ENCODE assay signal across 1 cellular context in genomic region chr7:143385891-143386781, GRCh38.
TF ChIP-seq lines count a peak whose summit lies in the region.

No MANE protein-coding gene starts in this region.

TF ChIP-seq in HepG2, 621 proteins besides CTCF, POLR2A, EP300 and RAD21:
- TF ChIP-seq, protein P1, sequence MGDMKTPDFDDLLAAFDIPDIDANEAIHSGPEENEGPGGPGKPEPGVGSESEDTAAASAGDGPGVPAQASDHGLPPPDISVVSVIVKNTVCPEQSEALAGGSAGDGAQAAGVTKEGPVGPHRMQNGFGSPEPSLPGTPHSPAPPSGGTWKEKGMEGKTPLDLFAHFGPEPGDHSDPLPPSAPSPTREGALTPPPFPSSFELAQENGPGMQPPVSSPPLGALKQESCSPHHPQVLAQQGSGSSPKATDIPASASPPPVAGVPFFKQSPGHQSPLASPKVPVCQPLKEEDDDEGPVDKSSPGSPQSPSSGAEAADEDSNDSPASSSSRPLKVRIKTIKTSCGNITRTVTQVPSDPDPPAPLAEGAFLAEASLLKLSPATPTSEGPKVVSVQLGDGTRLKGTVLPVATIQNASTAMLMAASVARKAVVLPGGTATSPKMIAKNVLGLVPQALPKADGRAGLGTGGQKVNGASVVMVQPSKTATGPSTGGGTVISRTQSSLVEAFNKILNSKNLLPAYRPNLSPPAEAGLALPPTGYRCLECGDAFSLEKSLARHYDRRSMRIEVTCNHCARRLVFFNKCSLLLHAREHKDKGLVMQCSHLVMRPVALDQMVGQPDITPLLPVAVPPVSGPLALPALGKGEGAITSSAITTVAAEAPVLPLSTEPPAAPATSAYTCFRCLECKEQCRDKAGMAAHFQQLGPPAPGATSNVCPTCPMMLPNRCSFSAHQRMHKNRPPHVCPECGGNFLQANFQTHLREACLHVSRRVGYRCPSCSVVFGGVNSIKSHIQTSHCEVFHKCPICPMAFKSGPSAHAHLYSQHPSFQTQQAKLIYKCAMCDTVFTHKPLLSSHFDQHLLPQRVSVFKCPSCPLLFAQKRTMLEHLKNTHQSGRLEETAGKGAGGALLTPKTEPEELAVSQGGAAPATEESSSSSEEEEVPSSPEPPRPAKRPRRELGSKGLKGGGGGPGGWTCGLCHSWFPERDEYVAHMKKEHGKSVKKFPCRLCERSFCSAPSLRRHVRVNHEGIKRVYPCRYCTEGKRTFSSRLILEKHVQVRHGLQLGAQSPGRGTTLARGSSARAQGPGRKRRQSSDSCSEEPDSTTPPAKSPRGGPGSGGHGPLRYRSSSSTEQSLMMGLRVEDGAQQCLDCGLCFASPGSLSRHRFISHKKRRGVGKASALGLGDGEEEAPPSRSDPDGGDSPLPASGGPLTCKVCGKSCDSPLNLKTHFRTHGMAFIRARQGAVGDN (CRISPR knock-in tag; IDR thresholded peaks at IDR 0.05): peak; percentile 21; the same call in 1 of the 2 replicates
- TF ChIP-seq RBM39 (IDR thresholded peaks at IDR 0.05; ENCODE audit: low read depth, low read length, poor library complexity, severe bottlenecking) (no peak), ZBTB38 (CRISPR knock-in tag; IDR thresholded peaks at IDR 0.05) (peak; percentile 60; the same call in 1 of the 2 replicates), ZBTB3 (CRISPR knock-in tag; IDR thresholded peaks at IDR 0.05; ENCODE audit: borderline replicate concordance, low read depth) (no peak), AGO2 (optimal IDR thresholded peaks at IDR 0.05; ENCODE audit: low read depth, low read length) (peak; percentile 29), JUNB (CRISPR knock-in tag; IDR thresholded peaks at IDR 0.05; ENCODE audit: borderline replicate concordance) (0 out of 2 replicates have a peak, but pooled peaks have one; percentile 12), POLR2AphosphoS2 (IDR thresholded peaks at IDR 0.05; ENCODE audit: low read depth, low read length) (0 out of 2 replicates have a peak, but pooled peaks have one; percentile 26)
